ENCODE assay signal across 17 cellular contexts in genomic region chr2:28424799-28425492, GRCh38. TPM values are rescaled to one million over a fixed set of nuclear protein-coding genes. Genes with fewer than 3 reads are reported as not detected.
DNase-seq lines count a peak whose midpoint lies in the region; ATAC-seq and TF ChIP-seq lines count a peak whose summit lies in the region.
"Had no signal": no experiment of that assay in that cellular context is flagged by ENCODE, and none has a peak within 500 bp of the region (broad histone marks: within the 10 kb centered on the region; RNA-seq: fewer than 3 reads in every experiment).

No MANE protein-coding gene starts in this region.

- H3K4me3 ChIP-seq in ascending aorta: no peak overlapping the region
- H3K4me3 ChIP-seq: SJCRH30, thyroid gland had no signal

- DNase-seq in activated naive CD4-positive, alpha-beta T cell treated with anti-CD3 and anti-CD28 coated beads for 36 hours: peak; percentile 47
- no peak for DNase-seq in activated naive CD4-positive, alpha-beta T cell (lab: John Stamatoyannopoulos, UW)
- DNase-seq in T-helper 2 cell treated with Interferon-gamma antibody and Interleukin-4, amounts not matched to agents 5 μg/mL and 100 μg/mL, for 36 hours (ENCODE audit: low spot score): peak; percentile 44
- peak; percentile 39 to 45 for DNase-seq in stimulated activated naive CD8-positive, alpha-beta T cell treated with anti-CD3 and anti-CD28 coated beads, Interleukin-15, amount 100 ng/mL, for 72 hours
- DNase-seq in ascending aorta (ENCODE audit: low spot score in 2 of 2) (no peak), NCI-H146 (lab: John Stamatoyannopoulos, UW) (no peak), NCI-H2171 (lab: John Stamatoyannopoulos, UW) (no peak)
- DNase-seq: activated B cell treated with CpG ODN at 0.5 μM for 24 hours, COR-L47, head of caudate nucleus, NCI-H1436 treated with DMSO at 0.1 percent for 48 hours, NCI-H2227 treated with DMSO at 0.1 percent for 48 hours, occipital lobe, SJCRH30 had no signal

- H3K36me3 Mint-ChIP-seq in activated naive CD4-positive, alpha-beta T cell treated with anti-CD3 and anti-CD28 coated beads for 36 hours (ENCODE audit: low read depth): peaks cover 2% of the 10 kb centered on the region
- peaks cover 4% of the 10 kb centered on the region for H3K36me3 Mint-ChIP-seq in T-helper 2 cell treated with Interferon-gamma antibody and Interleukin-4, amounts not matched to agents 5 μg/mL and 100 μg/mL, for 36 hours (ENCODE audit: low read depth)
- H3K36me3 Mint-ChIP-seq in dendritic cell treated with granulocyte-macrophage colony-stimulating factor and Interleukin-4, amounts not matched to agents 40 ng/mL and 50 ng/mL, for 4 days (ENCODE audit: low read depth): peaks cover 17% of the 10 kb centered on the region

- no peak overlapping the region for H3K4me3 Mint-ChIP-seq in activated naive CD4-positive, alpha-beta T cell treated with anti-CD3 and anti-CD28 coated beads for 36 hours
- peak overlapping the region; percentile 76 for H3K4me3 Mint-ChIP-seq in T-helper 2 cell treated with Interferon-gamma antibody and Interleukin-4, amounts not matched to agents 5 μg/mL and 100 μg/mL, for 36 hours
- H3K4me3 Mint-ChIP-seq in dendritic cell treated with granulocyte-macrophage colony-stimulating factor and Interleukin-4, amounts not matched to agents 40 ng/mL and 50 ng/mL, for 4 days: no peak overlapping the region
- peak overlapping the region; percentile 70 to 76 for H3K4me3 Mint-ChIP-seq in stimulated activated naive CD8-positive, alpha-beta T cell treated with anti-CD3 and anti-CD28 coated beads, Interleukin-15, amount 100 ng/mL, for 72 hours
- H3K4me3 Mint-ChIP-seq: activated B cell treated with CpG ODN at 0.5 μM for 24 hours had no signal

- TF ChIP-seq CTCF in ascending aorta (IDR thresholded peaks at IDR 0.05): no peak

- ATAC-seq in stimulated activated naive CD8-positive, alpha-beta T cell treated with anti-CD3 and anti-CD28 coated beads, Interleukin-15, amount 100 ng/mL, for 72 hours: peak; percentile 72
- ATAC-seq: HCT116 had no signal

- H3K27ac Mint-ChIP-seq in activated naive CD4-positive, alpha-beta T cell treated with anti-CD3 and anti-CD28 coated beads for 36 hours: peak overlapping the region; percentile 85
- peak overlapping the region; percentile 92 for H3K27ac Mint-ChIP-seq in T-helper 2 cell treated with Interferon-gamma antibody and Interleukin-4, amounts not matched to agents 5 μg/mL and 100 μg/mL, for 36 hours
- H3K27ac Mint-ChIP-seq in dendritic cell treated with granulocyte-macrophage colony-stimulating factor and Interleukin-4, amounts not matched to agents 40 ng/mL and 50 ng/mL, for 4 days: peak overlapping the region; percentile 91
- peak overlapping the region; percentile 77 to 86 for H3K27ac Mint-ChIP-seq in stimulated activated naive CD8-positive, alpha-beta T cell treated with anti-CD3 and anti-CD28 coated beads, Interleukin-15, amount 100 ng/mL, for 72 hours
- H3K27ac Mint-ChIP-seq: activated B cell treated with CpG ODN at 0.5 μM for 24 hours had no signal

- CTCF ChIA-PET in activated naive CD4-positive, alpha-beta T cell treated with anti-CD3 and anti-CD28 coated beads for 36 hours (lab: Charles Lee): interaction anchor here (0.6 kb wide), 2 partner anchors 13 to 721 kb away, joined by 3 read pairs; no protein-coding TSS in a partner anchor

- no peak overlapping the region for H3K27ac ChIP-seq in ascending aorta
- H3K27ac ChIP-seq: SJCRH30 had no signal

- peaks cover 7 to 25% of the 10 kb centered on the region in 2 donors for H3K36me3 ChIP-seq in ascending aorta
- H3K36me3 ChIP-seq: SJCRH30, thyroid gland had no signal

- no peaks in the 10 kb centered on the region for H3K9me3 Mint-ChIP-seq in activated naive CD4-positive, alpha-beta T cell treated with anti-CD3 and anti-CD28 coated beads for 36 hours
- H3K9me3 Mint-ChIP-seq in T-helper 2 cell treated with Interferon-gamma antibody and Interleukin-4, amounts not matched to agents 5 μg/mL and 100 μg/mL, for 36 hours: no peaks in the 10 kb centered on the region
- H3K9me3 Mint-ChIP-seq in dendritic cell treated with granulocyte-macrophage colony-stimulating factor and Interleukin-4, amounts not matched to agents 40 ng/mL and 50 ng/mL, for 4 days: no peaks in the 10 kb centered on the region
- H3K9me3 Mint-ChIP-seq in stimulated activated naive CD8-positive, alpha-beta T cell treated with anti-CD3 and anti-CD28 coated beads, Interleukin-15, amount 100 ng/mL, for 72 hours: no peaks in the 10 kb centered on the region
- H3K9me3 Mint-ChIP-seq: activated B cell treated with CpG ODN at 0.5 μM for 24 hours had no signal

- no peaks in the 10 kb centered on the region for H3K27me3 ChIP-seq in ascending aorta
- H3K27me3 ChIP-seq: SJCRH30, thyroid gland had no signal

- intact Hi-C loops in activated naive CD4-positive, alpha-beta T cell treated with anti-CD3 and anti-CD28 coated beads for 36 hours (cut with micrococcal nuclease): loop anchor here (1.0 kb wide), 3 partner anchors 15 to 33 kb away; partner anchors contain the start of gene FOSL2
- intact Hi-C loops in dendritic cell treated with granulocyte-macrophage colony-stimulating factor and Interleukin-4, amounts not matched to agents 40 ng/mL and 50 ng/mL, for 4 days (cut with micrococcal nuclease): no loop called here
- intact Hi-C loops in ascending aorta (cut with DNase I): no loop called here

- H3K9me3 ChIP-seq in ascending aorta: no peaks in the 10 kb centered on the region
- H3K9me3 ChIP-seq: SJCRH30, thyroid gland had no signal

- peaks cover 37% of the 10 kb centered on the region for H3K4me1 Mint-ChIP-seq in activated naive CD4-positive, alpha-beta T cell treated with anti-CD3 and anti-CD28 coated beads for 36 hours (ENCODE audit: low read depth)
- H3K4me1 Mint-ChIP-seq in T-helper 2 cell treated with Interferon-gamma antibody and Interleukin-4, amounts not matched to agents 5 μg/mL and 100 μg/mL, for 36 hours (ENCODE audit: low read depth): peaks cover 45% of the 10 kb centered on the region
- peaks cover 84% of the 10 kb centered on the region for H3K4me1 Mint-ChIP-seq in dendritic cell treated with granulocyte-macrophage colony-stimulating factor and Interleukin-4, amounts not matched to agents 40 ng/mL and 50 ng/mL, for 4 days (ENCODE audit: low read depth)
- H3K4me1 Mint-ChIP-seq in stimulated activated naive CD8-positive, alpha-beta T cell treated with anti-CD3 and anti-CD28 coated beads, Interleukin-15, amount 100 ng/mL, for 72 hours: peaks cover 70% of the 10 kb centered on the region

- no peaks in the 10 kb centered on the region for H3K27me3 Mint-ChIP-seq in activated naive CD4-positive, alpha-beta T cell treated with anti-CD3 and anti-CD28 coated beads for 36 hours (ENCODE audit: low read depth)
- H3K27me3 Mint-ChIP-seq in T-helper 2 cell treated with Interferon-gamma antibody and Interleukin-4, amounts not matched to agents 5 μg/mL and 100 μg/mL, for 36 hours (ENCODE audit: low read depth): no peaks in the 10 kb centered on the region
- H3K27me3 Mint-ChIP-seq in dendritic cell treated with granulocyte-macrophage colony-stimulating factor and Interleukin-4, amounts not matched to agents 40 ng/mL and 50 ng/mL, for 4 days: no peaks in the 10 kb centered on the region
- H3K27me3 Mint-ChIP-seq in stimulated activated naive CD8-positive, alpha-beta T cell treated with anti-CD3 and anti-CD28 coated beads, Interleukin-15, amount 100 ng/mL, for 72 hours: no peaks in the 10 kb centered on the region

- no peaks in the 10 kb centered on the region for H3K4me1 ChIP-seq in ascending aorta
- H3K4me1 ChIP-seq: SJCRH30 had no signal

RNA-seq across cellular contexts. Expression of gene FOSL2, which starts 32.3 kb away (rescaled TPM):
- total RNA-seq in activated naive CD4-positive, alpha-beta T cell treated with anti-CD3 and anti-CD28 coated beads for 36 hours: 100 to 1,000 TPM; 102 to 110 TPM
- 185 TPM for total RNA-seq in ascending aorta

Comparison
In these comparisons a context has a peak if more than half of its experiments do, and no peak if none do; other contexts are left out.
1. DNase-seq: peak in activated naive CD4-positive, alpha-beta T cell treated with anti-CD3 and anti-CD28 coated beads for 36 hours (single experiment), T-helper 2 cell treated with Interferon-gamma antibody and Interleukin-4, amounts not matched to agents 5 μg/mL and 100 μg/mL, for 36 hours (single experiment) and stimulated activated naive CD8-positive, alpha-beta T cell treated with anti-CD3 and anti-CD28 coated beads, Interleukin-15, amount 100 ng/mL, for 72 hours (2 of 2); none in activated naive CD4-positive, alpha-beta T cell (0 of 4), ascending aorta (0 of 2), NCI-H146 (single experiment) and NCI-H2171 (single experiment).
2. H3K4me3 Mint-ChIP-seq: peak in T-helper 2 cell treated with Interferon-gamma antibody and Interleukin-4, amounts not matched to agents 5 μg/mL and 100 μg/mL, for 36 hours (single experiment) and stimulated activated naive CD8-positive, alpha-beta T cell treated with anti-CD3 and anti-CD28 coated beads, Interleukin-15, amount 100 ng/mL, for 72 hours (2 of 2); none in activated naive CD4-positive, alpha-beta T cell treated with anti-CD3 and anti-CD28 coated beads for 36 hours (single experiment) and dendritic cell treated with granulocyte-macrophage colony-stimulating factor and Interleukin-4, amounts not matched to agents 40 ng/mL and 50 ng/mL, for 4 days (single experiment).
3. Peak in every context shown above with its lines, with median percentiles within 50 percentile points of each other: H3K27ac Mint-ChIP-seq.